In the genomic region with DNA sequence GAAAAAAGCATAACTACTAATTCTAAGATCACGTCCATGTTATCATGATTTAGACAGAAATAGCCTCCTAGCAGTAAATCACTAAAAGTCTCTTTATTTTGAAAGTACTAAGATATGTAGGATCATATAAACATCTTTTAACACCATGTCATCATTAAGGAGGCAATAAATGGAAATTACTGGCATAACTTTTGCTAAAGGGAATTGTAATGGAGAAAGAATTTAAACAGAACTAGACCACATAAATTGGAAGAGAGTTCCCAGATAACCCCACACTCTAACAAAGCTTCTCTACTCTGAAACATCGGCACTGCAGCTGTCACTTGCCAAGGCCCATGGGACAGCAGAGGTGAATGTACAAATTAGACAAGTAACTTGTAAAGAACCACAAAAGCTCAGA, we compare ENCODE assay signal across 1 cellular context.
TF ChIP-seq lines count a peak whose summit lies in the region.

No MANE protein-coding gene starts in this region.

TF ChIP-seq in HCT116, 20 proteins besides CTCF, POLR2A, EP300 and RAD21:
- TF ChIP-seq, protein P1, sequence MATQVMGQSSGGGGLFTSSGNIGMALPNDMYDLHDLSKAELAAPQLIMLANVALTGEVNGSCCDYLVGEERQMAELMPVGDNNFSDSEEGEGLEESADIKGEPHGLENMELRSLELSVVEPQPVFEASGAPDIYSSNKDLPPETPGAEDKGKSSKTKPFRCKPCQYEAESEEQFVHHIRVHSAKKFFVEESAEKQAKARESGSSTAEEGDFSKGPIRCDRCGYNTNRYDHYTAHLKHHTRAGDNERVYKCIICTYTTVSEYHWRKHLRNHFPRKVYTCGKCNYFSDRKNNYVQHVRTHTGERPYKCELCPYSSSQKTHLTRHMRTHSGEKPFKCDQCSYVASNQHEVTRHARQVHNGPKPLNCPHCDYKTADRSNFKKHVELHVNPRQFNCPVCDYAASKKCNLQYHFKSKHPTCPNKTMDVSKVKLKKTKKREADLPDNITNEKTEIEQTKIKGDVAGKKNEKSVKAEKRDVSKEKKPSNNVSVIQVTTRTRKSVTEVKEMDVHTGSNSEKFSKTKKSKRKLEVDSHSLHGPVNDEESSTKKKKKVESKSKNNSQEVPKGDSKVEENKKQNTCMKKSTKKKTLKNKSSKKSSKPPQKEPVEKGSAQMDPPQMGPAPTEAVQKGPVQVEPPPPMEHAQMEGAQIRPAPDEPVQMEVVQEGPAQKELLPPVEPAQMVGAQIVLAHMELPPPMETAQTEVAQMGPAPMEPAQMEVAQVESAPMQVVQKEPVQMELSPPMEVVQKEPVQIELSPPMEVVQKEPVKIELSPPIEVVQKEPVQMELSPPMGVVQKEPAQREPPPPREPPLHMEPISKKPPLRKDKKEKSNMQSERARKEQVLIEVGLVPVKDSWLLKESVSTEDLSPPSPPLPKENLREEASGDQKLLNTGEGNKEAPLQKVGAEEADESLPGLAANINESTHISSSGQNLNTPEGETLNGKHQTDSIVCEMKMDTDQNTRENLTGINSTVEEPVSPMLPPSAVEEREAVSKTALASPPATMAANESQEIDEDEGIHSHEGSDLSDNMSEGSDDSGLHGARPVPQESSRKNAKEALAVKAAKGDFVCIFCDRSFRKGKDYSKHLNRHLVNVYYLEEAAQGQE (IDR thresholded peaks at IDR 0.05; ENCODE audit: low read depth) = no peak
- TF ChIP-seq SIN3A (IDR thresholded peaks at IDR 0.05; ENCODE audit: low read depth) (no peak), ZNF274 (IDR thresholded peaks at IDR 0.05; ENCODE audit: low read depth, low read length) (no peak), FOSL1 (IDR thresholded peaks at IDR 0.05; ENCODE audit: low read depth) (no peak), TCF7L2 (IDR thresholded peaks at IDR 0.05; ENCODE audit: borderline replicate concordance, extremely low read depth, insufficient read depth, insufficient read length) (no peak), POLR2AphosphoS5 (IDR thresholded peaks at IDR 0.05; ENCODE audit: low read depth, low read length) (no peak), ELF1 (IDR thresholded peaks at IDR 0.05; ENCODE audit: borderline replicate concordance, low read depth) (no peak), EZH2 (IDR thresholded peaks at IDR 0.05) (no peak), EZH2phosphoT487 (IDR thresholded peaks at IDR 0.05; ENCODE audit: borderline replicate concordance) (no peak), CBX3 (IDR thresholded peaks at IDR 0.05; ENCODE audit: low read depth) (no peak), YY1 (IDR thresholded peaks at IDR 0.05; ENCODE audit: extremely low read depth, insufficient replicate concordance, low read depth, low read length) (no peak)
- TF ChIP-seq, protein P2, sequence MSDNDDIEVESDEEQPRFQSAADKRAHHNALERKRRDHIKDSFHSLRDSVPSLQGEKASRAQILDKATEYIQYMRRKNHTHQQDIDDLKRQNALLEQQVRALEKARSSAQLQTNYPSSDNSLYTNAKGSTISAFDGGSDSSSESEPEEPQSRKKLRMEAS (IDR thresholded peaks at IDR 0.05) = no peak
- TF ChIP-seq, protein P3, sequence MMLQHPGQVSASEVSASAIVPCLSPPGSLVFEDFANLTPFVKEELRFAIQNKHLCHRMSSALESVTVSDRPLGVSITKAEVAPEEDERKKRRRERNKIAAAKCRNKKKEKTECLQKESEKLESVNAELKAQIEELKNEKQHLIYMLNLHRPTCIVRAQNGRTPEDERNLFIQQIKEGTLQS (IDR thresholded peaks at IDR 0.05) = no peak
TF ChIP-seq in HCT116: peak in this region for 0.
